Comparison of ENCODE assay signal across 17 cellular contexts in the genomic region with DNA sequence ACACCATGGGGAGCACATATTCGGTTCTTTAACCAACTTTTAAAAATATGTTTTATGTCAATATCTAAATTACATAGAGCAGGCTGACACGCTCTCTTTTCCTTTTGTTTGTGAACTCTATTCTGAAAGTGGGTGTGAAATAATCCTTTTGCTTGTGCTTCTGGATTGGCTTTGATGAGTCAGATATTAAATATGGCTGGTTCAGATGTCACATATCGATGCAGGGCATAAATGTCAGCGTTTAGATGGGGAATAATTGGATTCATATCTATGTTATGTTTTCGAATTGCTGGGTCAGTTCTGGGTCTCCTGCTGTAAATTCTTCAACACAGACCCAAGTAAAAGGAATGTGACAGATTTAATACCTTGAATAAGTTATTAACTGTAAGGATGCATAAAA.
"Had no signal": no experiment of that assay in that cellular context is flagged by ENCODE, and none has a peak within 500 bp of the region (broad histone marks: within the 10 kb centered on the region; RNA-seq: fewer than 3 reads in every experiment).

No MANE protein-coding gene starts in this region.

- DNase-seq: activated CD4-positive, alpha-beta T cell treated with anti-CD3 and anti-CD28 coated beads for 4 hours; activated CD8-positive, alpha-beta memory T cell treated with anti-CD3 and anti-CD28 coated beads, Interleukin-2, amount 50 U/mL, for 4 hours; activated CD8-positive, alpha-beta T cell treated with anti-CD3 and anti-CD28 coated beads for 36 hours; activated effector memory CD4-positive, alpha-beta T cell treated with anti-CD3 and anti-CD28 coated beads, Interleukin-2, amount 50 U/mL, for 16 hours; activated T-cell treated with anti-CD3 and anti-CD28 coated beads, Interleukin-2, amount 50 U/mL, for 48 hours; body of pancreas; effector memory CD4-positive, alpha-beta T cell; left lung; mammary epithelial cell; naive thymus-derived CD4-positive, alpha-beta T cell; stimulated activated CD4-positive, alpha-beta T cell treated with anti-CD3 and anti-CD28 coated beads, Interleukin-2, amount 100 ng/mL, for 48 hours; T-helper 2 cell; thyroid gland; uterus had no signal

- H3K4me2 ChIP-seq: hepatocyte had no signal

- H3K36me3 ChIP-seq: left lung, thyroid gland, uterus had no signal

- ATAC-seq: activated CD8-positive, alpha-beta T cell treated with anti-CD3 and anti-CD28 coated beads for 36 hours; body of pancreas; left lung; naive thymus-derived CD4-positive, alpha-beta T cell; stimulated activated memory B cell treated with anti-CD40 and anti-IgM and Interleukin-4, amounts not matched to agents 10 μg/mL and 1 μg/mL and 100 μg/mL, for 72 hours had no signal

- H3K79me2 ChIP-seq: hepatocyte had no signal

- H3K4me3 ChIP-seq: body of pancreas, hepatocyte, left lung, thyroid gland, uterus had no signal

- H3K4me1 ChIP-seq: body of pancreas, left lung, thyroid gland, uterus had no signal

- H3K27ac ChIP-seq: body of pancreas, epithelial cell of prostate, hepatocyte, left lung, thyroid gland, uterus had no signal

- H2AFZ ChIP-seq: hepatocyte had no signal

- H3K9me3 ChIP-seq: body of pancreas, left lung, thyroid gland, uterus had no signal

- H3K27me3 ChIP-seq: body of pancreas, hepatocyte, left lung, thyroid gland, uterus had no signal
